Comparison of ENCODE assay signal across 20 cellular contexts in the genomic region with DNA sequence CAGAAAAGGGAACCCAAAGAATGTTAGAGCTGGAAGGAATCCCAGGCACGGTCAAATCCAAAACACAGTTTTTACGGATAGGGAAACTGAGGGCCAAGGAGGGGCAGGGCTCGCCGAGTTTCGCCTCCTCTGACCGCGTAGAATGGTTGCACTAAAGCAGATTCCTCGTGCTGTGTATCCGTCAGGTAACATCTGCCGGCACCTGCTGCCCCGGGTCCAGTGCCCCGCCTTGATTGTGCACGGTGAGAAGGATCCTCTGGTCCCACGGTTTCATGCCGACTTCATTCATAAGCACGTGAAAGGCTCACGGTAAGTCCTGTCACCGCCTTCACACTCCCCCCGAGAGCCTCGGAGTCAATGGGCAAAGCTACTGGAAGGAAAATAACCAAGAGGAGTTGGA. TPM values are rescaled to one million over a fixed set of nuclear protein-coding genes. Genes with fewer than 3 reads are reported as not detected.
A peak's percentile ranks its signal among the peaks of the same experiment; 100 is the strongest.
DNase-seq lines count a peak whose midpoint lies in the region; ATAC-seq and TF ChIP-seq lines count a peak whose summit lies in the region.
"Had no signal": no experiment of that assay in that cellular context is flagged by ENCODE, and none has a peak within 500 bp of the region (broad histone marks: within the 10 kb centered on the region; RNA-seq: fewer than 3 reads in every experiment).

No MANE protein-coding gene starts in this region.

- no peak overlapping the region for H2AFZ ChIP-seq in mammary epithelial cell (ENCODE audit: low read depth, low read length)

- H3K9me3 ChIP-seq in breast epithelium, result no peaks in the 10 kb centered on the region
- H3K9me3 ChIP-seq in mammary epithelial cell (replicated peaks; ENCODE audit: insufficient read depth, low read length), result no peaks in the 10 kb centered on the region
- H3K9me3 ChIP-seq in RWPE2 (ENCODE audit: severe bottlenecking), result no peaks in the 10 kb centered on the region
- H3K9me3 ChIP-seq in right lobe of liver, result no peaks in the 10 kb centered on the region
- H3K9me3 ChIP-seq: Caco-2 had no signal

- H3K4me3 ChIP-seq in breast epithelium (no peak overlapping the region), mammary epithelial cell (replicated peaks in 1 of 3; ENCODE audit: insufficient read depth in 1 of 3, low read depth in 2 of 3, low read length in 3 of 3) (no peak overlapping the region), RWPE2 (ENCODE audit: severe bottlenecking) (no peak overlapping the region), right lobe of liver (no peak overlapping the region)

- WGBS in mammary epithelial cell (ENCODE audit: low coverage, missing lambda C conversion rate), result 92% methylated on average over 7 of the region's 20 CpGs
- 92% methylated on average over 9 of the region's 20 CpGs for WGBS in right lobe of liver (ENCODE audit: insufficient coverage, low coverage, low lambda C conversion rate, missing lambda C conversion rate)

- intact Hi-C loops in breast epithelium (cut with DNase I; ENCODE audit: low total_unique reads) (no loop called here), mammary epithelial cell (cut with micrococcal nuclease) (no loop called here), right lobe of liver (cut with DNase I) (no loop called here)

- BruUV-seq in mammary epithelial cell (replicated peaks; lab: Mats Ljungman, UMichigan), result no TSS peak

- no peak for TF ChIP-seq POLR2A in breast epithelium (IDR thresholded peaks at IDR 0.05)
- TF ChIP-seq POLR2A in right lobe of liver (IDR thresholded peaks at IDR 0.05), result no peak

- H3K27me3 ChIP-seq in breast epithelium, result no peaks in the 10 kb centered on the region
- no peaks in the 10 kb centered on the region for H3K27me3 ChIP-seq in mammary epithelial cell (ENCODE audit: insufficient read depth, low read length)
- H3K27me3 ChIP-seq in RWPE2 (ENCODE audit: insufficient read depth, poor library complexity, severe bottlenecking), result no peaks in the 10 kb centered on the region
- H3K27me3 ChIP-seq in right lobe of liver, result no peaks in the 10 kb centered on the region

- DNase-seq in breast epithelium (ENCODE audit: low spot score in 2 of 2) (no peak), mammary epithelial cell (no peak), RWPE2 (ENCODE audit: low spot score) (no peak), right lobe of liver (no peak), G401 (ENCODE audit: low spot score) (no peak), NCI-H226 (no peak)
- DNase-seq: Caco-2; CD4-positive, CD25-positive, alpha-beta regulatory T cell; DMS 273 treated with DMSO at 0.1 percent for 48 hours; GOT3; Karpas-422; NCI-H1694; NCI-H2171 treated with DMSO at 0.1 percent for 48 hours; NCI-H446; NCI-H526; OCI-M1; SHP77 had no signal

- no peak overlapping the region for H3K4me2 ChIP-seq in mammary epithelial cell (ENCODE audit: insufficient read depth, low read depth, low read length)

- no peak for TF ChIP-seq CTCF in breast epithelium (IDR thresholded peaks at IDR 0.05)
- TF ChIP-seq CTCF in mammary epithelial cell (conservative IDR thresholded peaks at IDR 0.05 in 1 of 2, IDR thresholded peaks at IDR 0.05 in 1 of 2; ENCODE audit: extremely low read depth in 1 of 2, insufficient read depth in 1 of 2, low read depth in 1 of 2, low read length in 2 of 2), result no peak
- no peak for TF ChIP-seq CTCF in RWPE2 (IDR thresholded peaks at IDR 0.05; ENCODE audit: poor library complexity, severe bottlenecking)
- TF ChIP-seq CTCF in right lobe of liver (IDR thresholded peaks at IDR 0.05), result no peak

- H4K20me1 ChIP-seq in mammary epithelial cell (ENCODE audit: insufficient read depth, low read length), result no peaks in the 10 kb centered on the region

- no peaks in the 10 kb centered on the region for H3K36me3 ChIP-seq in breast epithelium
- H3K36me3 ChIP-seq in mammary epithelial cell (ENCODE audit: insufficient read depth, low read length), result peaks cover 6% of the 10 kb centered on the region
- peaks cover 35% of the 10 kb centered on the region for H3K36me3 ChIP-seq in RWPE2 (ENCODE audit: low read depth)
- peaks cover 0 to 41% (median 14%) of the 10 kb centered on the region in 4 donors for H3K36me3 ChIP-seq in right lobe of liver

- H3K27ac ChIP-seq in breast epithelium (peak overlapping the region; percentile 62 to 64), mammary epithelial cell (ENCODE audit: insufficient read depth, low read depth, low read length) (no peak overlapping the region), RWPE2 (ENCODE audit: poor library complexity, severe bottlenecking) (peak overlapping the region; percentile 72), right lobe of liver (peak overlapping the region; percentile 47 to 71 (median 67))

- H3K4me1 ChIP-seq in breast epithelium (no peaks in the 10 kb centered on the region), mammary epithelial cell (ENCODE audit: insufficient read depth, low read length) (peaks cover 15% of the 10 kb centered on the region), RWPE2 (ENCODE audit: insufficient read depth, poor library complexity, severe bottlenecking) (peaks cover 22% of the 10 kb centered on the region), right lobe of liver (peaks cover 0 to 57% (median 22%) of the 10 kb centered on the region in 4 donors)

- dilution Hi-C loops in mammary epithelial cell (cut with HindIII; ENCODE audit: low sequenced_read_pairs), result no loop called here

- no peaks in the 10 kb centered on the region for H3K79me2 ChIP-seq in mammary epithelial cell (ENCODE audit: insufficient read depth, low read length)

- ATAC-seq in RWPE2 (ENCODE audit: low read depth) (no peak), right lobe of liver (no peak), HG03565 (IDR thresholded peaks at IDR 0.05; ENCODE audit: unreplicated experiment) (no peak), GM21515 (IDR thresholded peaks at IDR 0.05; ENCODE audit: unreplicated experiment) (no peak)
- ATAC-seq: HCT116 had no signal

- in situ Hi-C loops in mammary epithelial cell (cut with MboI; ENCODE audit: low sequenced_read_pairs in 2 of 2) (no loop called here), G401 (cut with HindIII; ENCODE audit: low sequenced_read_pairs) (no loop called here)

- no peak overlapping the region for H3K9ac ChIP-seq in mammary epithelial cell (ENCODE audit: insufficient read depth, low read length)

- CTCF ChIA-PET in mammary epithelial cell (lab: Charles Lee; ENCODE audit: low non-redundant PET), result interaction anchor here (0.5 kb wide), 1 partner anchor 709 kb away, joined by 6 read pairs; a partner anchor contains a TSS

RNA-seq across cellular contexts. Expression of a gene that starts 17.1 kb away (rescaled TPM):
- total RNA-seq in breast epithelium, result 10 to 100 TPM; 27.8 to 43.6 (median 36.0) TPM
- total RNA-seq in mammary epithelial cell, result 100 to 1,000 TPM in 1 of 2 donors, 10 to 100 TPM in 1; 70.2 to 214 TPM
- 122 TPM for polyA plus RNA-seq in mammary epithelial cell
- polyA minus RNA-seq in mammary epithelial cell, result 85.7 TPM
- 100 to 1,000 TPM in 2 of 6 experiments, 10 to 100 TPM in 4; 32.8 to 136 (median 83.8) TPM for total RNA-seq in right lobe of liver
- 169 and 184 TPM in 2 replicates for total RNA-seq in G401 (2014; rRNA removed; shearing (Covaris generic))

RNA-seq across cellular contexts. Expression of a gene that starts 21.7 kb away (rescaled TPM):
- 10 to 100 TPM; 15.4 to 19.4 (median 19.3) TPM for total RNA-seq in breast epithelium
- total RNA-seq in mammary epithelial cell, result 10 to 100 TPM; 24.8 to 25.8 TPM
- 17.7 TPM for polyA plus RNA-seq in mammary epithelial cell
- not detected for polyA minus RNA-seq in mammary epithelial cell
- 100 to 1,000 TPM in 2 of 6 experiments, 10 to 100 TPM in 4; 30.4 to 142 (median 68.6) TPM for total RNA-seq in right lobe of liver
- total RNA-seq in G401 (2014; rRNA removed; shearing (Covaris generic)), result 47.0 and 56.9 TPM in 2 replicates
